Comparison of ENCODE assay signal across 9 cellular contexts in the genomic region with DNA sequence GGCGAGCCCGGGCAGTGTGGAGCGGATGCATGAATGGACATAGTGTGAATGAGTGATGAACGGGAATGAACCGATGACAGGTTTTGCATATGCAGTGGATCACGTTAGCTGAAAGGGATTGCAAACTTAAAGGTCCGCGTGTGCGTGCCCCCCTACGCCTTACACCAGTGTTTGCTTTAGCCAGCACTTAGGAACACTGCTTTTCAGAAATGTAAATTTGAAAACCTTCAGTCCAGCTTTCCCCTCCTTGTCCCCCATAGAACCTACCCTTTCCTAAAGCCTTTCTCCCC. TPM values are rescaled to one million over a fixed set of nuclear protein-coding genes. Genes with fewer than 3 reads are reported as not detected.
DNase-seq lines count a peak whose midpoint lies in the region; ATAC-seq, FAIRE-seq and TF ChIP-seq lines count a peak whose summit lies in the region.
"Had no signal": no experiment of that assay in that cellular context is flagged by ENCODE, and none has a peak within 500 bp of the region (broad histone marks: within the 10 kb centered on the region; RNA-seq: fewer than 3 reads in every experiment).

No MANE protein-coding gene starts in this region.

- H3K27ac ChIP-seq in esophagus (ENCODE audit: low read depth in 2 of 2, low read length in 1 of 2) (peak overlapping the region; percentile 56 to 86), psoas muscle (no peak overlapping the region)

- no peaks in the 10 kb centered on the region for H3K9me3 ChIP-seq in esophagus (ENCODE audit: control insufficient read depth in 2 of 2, insufficient read depth in 1 of 2, low read depth in 1 of 2, low read length in 1 of 2)
- H3K9me3 ChIP-seq in psoas muscle, result no peaks in the 10 kb centered on the region

- no peak for TF ChIP-seq CTCF in psoas muscle (IDR thresholded peaks at IDR 0.05)

- no peaks in the 10 kb centered on the region for H3K4me1 ChIP-seq in esophagus (ENCODE audit: control insufficient read depth in 2 of 2, insufficient read depth in 2 of 2, low read length in 1 of 2)
- H3K4me1 ChIP-seq in psoas muscle, result peaks cover 19% of the 10 kb centered on the region

- intact Hi-C loops in activated naive CD4-positive, alpha-beta T cell treated with anti-CD3 and anti-CD28 coated beads for 36 hours (cut with micrococcal nuclease), result loop anchor here (1.0 to 10.0 kb wide), 9 partner anchors 37 to 1274 kb away; partner anchors contain the start of genes CEP78, TLE4 and VPS13A
- intact Hi-C loops in psoas muscle (cut with DNase I), result loop anchor here in 1 of 2 donors (10.0 kb wide), 1 partner anchor 63 kb away; the partner anchor contains the start of gene CEP78

- WGBS in esophagus, 2 donors, result 1% methylated on average over 10 of the region's 10 CpGs
- 0 to 2% (median 1%) methylated on average over 10 of the region's 10 CpGs for WGBS in psoas muscle, 3 donors

- no peaks in the 10 kb centered on the region for H3K9me3 Mint-ChIP-seq in activated naive CD4-positive, alpha-beta T cell treated with anti-CD3 and anti-CD28 coated beads for 36 hours

- peaks cover 0 to 5% of the 10 kb centered on the region in 2 donors for H3K36me3 ChIP-seq in esophagus (ENCODE audit: control insufficient read depth in 2 of 2, insufficient read depth in 2 of 2, low read length in 1 of 2)
- H3K36me3 ChIP-seq in psoas muscle (ENCODE audit: insufficient read depth in 1 of 2, low read depth in 1 of 2), result no peaks in the 10 kb centered on the region

- H3K36me3 Mint-ChIP-seq in activated naive CD4-positive, alpha-beta T cell treated with anti-CD3 and anti-CD28 coated beads for 36 hours (ENCODE audit: low read depth), result peaks cover 32% of the 10 kb centered on the region

- H3K27ac Mint-ChIP-seq in activated naive CD4-positive, alpha-beta T cell treated with anti-CD3 and anti-CD28 coated beads for 36 hours, result peak overlapping the region; percentile 73

- H3K4me3 ChIP-seq in esophagus (ENCODE audit: low read depth in 1 of 2, low read length in 2 of 2) (peak overlapping the region; percentile 67 to 92), psoas muscle (peak overlapping the region; percentile 68)

- ATAC-seq in psoas muscle, result no peak

- no peak for DNase-seq in activated naive CD4-positive, alpha-beta T cell treated with anti-CD3 and anti-CD28 coated beads for 36 hours
- no peak for DNase-seq in activated naive CD4-positive, alpha-beta T cell (lab: John Stamatoyannopoulos, UW)
- peak; percentile 52 for DNase-seq in RCC 7860 (ENCODE audit: low spot score)
- DNase-seq in psoas muscle, result no peak
- no peak for DNase-seq in NCI-H524 (lab: John Stamatoyannopoulos, UW)
- no peak for DNase-seq in NCI-H1417 treated with DMSO at 0.1 percent for 48 hours (lab: John Stamatoyannopoulos, UW)
- DNase-seq in activated CD8-positive, alpha-beta memory T cell treated with anti-CD3 and anti-CD28 coated beads, Interleukin-2, amount 50 U/mL, for 48 hours, result no peak

- no peak for FAIRE-seq in RCC 7860 (lab: Jason Lieb, UNC)
- FAIRE-seq: islet of Langerhans had no signal

- peak overlapping the region; percentile 81 for H3K4me3 Mint-ChIP-seq in activated naive CD4-positive, alpha-beta T cell treated with anti-CD3 and anti-CD28 coated beads for 36 hours

- peaks cover 39% of the 10 kb centered on the region for H3K4me1 Mint-ChIP-seq in activated naive CD4-positive, alpha-beta T cell treated with anti-CD3 and anti-CD28 coated beads for 36 hours (ENCODE audit: low read depth)

- no peaks in the 10 kb centered on the region for H3K27me3 ChIP-seq in esophagus (ENCODE audit: control insufficient read depth in 1 of 2, insufficient read depth in 2 of 2, low read length in 2 of 2)
- H3K27me3 ChIP-seq in psoas muscle (ENCODE audit: insufficient read depth in 3 of 3, low read length in 2 of 3), result peaks cover 0 to 56% (median 5%) of the 10 kb centered on the region in 3 donors

- CTCF ChIA-PET in activated naive CD4-positive, alpha-beta T cell treated with anti-CD3 and anti-CD28 coated beads for 36 hours (lab: Charles Lee), result interaction anchor here (0.7 to 1.1 kb wide), 3 partner anchors 16 to 543 kb away, joined by 3 to 4 read pairs (median 3); no protein-coding TSS in a partner anchor

- H3K27me3 Mint-ChIP-seq in activated naive CD4-positive, alpha-beta T cell treated with anti-CD3 and anti-CD28 coated beads for 36 hours (ENCODE audit: low read depth), result no peaks in the 10 kb centered on the region

RNA-seq across cellular contexts. Expression of gene PSAT1, which starts 0.7 kb away (rescaled TPM):
- total RNA-seq in activated naive CD4-positive, alpha-beta T cell treated with anti-CD3 and anti-CD28 coated beads for 36 hours, result 100 to 1,000 TPM; 235 to 240 TPM
- 10 to 100 TPM in 1 of 2 donors, 1 to 10 TPM in 1; 9.9 to 34.0 TPM for polyA plus RNA-seq in esophagus
- 1 to 10 TPM in 1 of 4 donors, under 1 TPM in 3; 0.15 to 1.1 (median 0.52) TPM for total RNA-seq in psoas muscle
- polyA plus RNA-seq in psoas muscle, result 1 to 10 TPM in 2 of 3 donors, under 1 TPM in 1; 0.31 to 2.0 (median 1.6) TPM

Comparison
In these comparisons a context has a peak if more than half of its experiments do, and no peak if none do; other contexts are left out.
1. RNA of gene PSAT1, which starts 0.7 kb away (total RNA-seq): 235 to 240 TPM in activated naive CD4-positive, alpha-beta T cell treated with anti-CD3 and anti-CD28 coated beads for 36 hours; 0.15 to 1.1 TPM in psoas muscle; every median in the first group is over 100 times any median in the second.